ENCODE assay signal across 11 cellular contexts in the genomic region with DNA sequence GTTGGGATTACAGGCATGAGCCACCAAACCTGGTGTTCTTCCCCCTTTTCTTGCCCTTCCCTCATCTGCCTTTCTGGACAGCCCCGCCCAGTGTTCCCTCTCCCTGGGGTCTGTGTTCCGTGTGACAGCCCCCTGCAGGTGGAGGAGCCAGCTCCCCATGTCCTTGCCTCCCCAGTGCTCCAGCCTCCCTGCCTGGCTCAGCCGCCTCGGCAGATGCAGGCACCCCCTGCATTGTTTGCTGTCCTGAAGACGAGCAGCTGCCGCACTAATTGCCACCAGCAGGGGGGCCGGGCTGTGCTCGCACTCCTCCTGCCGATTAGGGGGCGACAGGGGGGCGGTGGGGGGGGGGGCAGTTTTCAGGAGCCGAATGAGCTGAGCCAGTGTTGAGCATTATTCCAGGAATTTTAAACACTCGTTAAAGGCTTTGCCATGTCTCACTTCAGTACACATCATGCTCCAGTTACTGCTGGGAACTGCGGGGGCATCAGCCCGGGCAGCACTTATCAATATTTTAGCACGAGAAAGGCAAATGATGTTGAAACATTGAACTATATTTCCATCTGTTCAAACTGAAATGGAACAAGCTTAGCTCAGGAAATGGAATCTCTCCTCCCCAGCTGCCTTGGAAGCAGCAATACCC. TPM values are rescaled to one million over a fixed set of nuclear protein-coding genes. Genes with fewer than 3 reads are reported as not detected.
DNase-seq lines count a peak whose midpoint lies in the region; ATAC-seq and TF ChIP-seq lines count a peak whose summit lies in the region.
"Had no signal": no experiment of that assay in that cellular context is flagged by ENCODE, and none has a peak within 500 bp of the region (broad histone marks: within the 10 kb centered on the region; RNA-seq: fewer than 3 reads in every experiment).

No MANE protein-coding gene starts in this region.

- peak; percentile 22 for TF ChIP-seq CTCF in AG09319 (IDR thresholded peaks at IDR 0.05; ENCODE audit: low read depth, low read length)
- TF ChIP-seq CTCF in GM13977 (IDR thresholded peaks at IDR 0.05; ENCODE audit: extremely low read depth, insufficient read depth, missing control alignments): peak; percentile 25
- peak; percentile 16 for TF ChIP-seq CTCF in fibroblast of villous mesenchyme (IDR thresholded peaks at IDR 0.05; ENCODE audit: insufficient read depth, low read depth, low read length)

- in situ Hi-C loops in GM13977 (cut with MboI; ENCODE audit: low pct_unique_long_range_greater_than_20kb, low sequenced_read_pairs, unreplicated experiment): no loop called here

- no peak overlapping the region for H3K4me3 Mint-ChIP-seq in T-helper 2 cell treated with Interferon-gamma antibody and Interleukin-4, amounts not matched to agents 5 μg/mL and 100 μg/mL, for 36 hours
- H3K4me3 Mint-ChIP-seq: effector memory CD8-positive, alpha-beta T cell had no signal

- no peaks in the 10 kb centered on the region for H3K4me1 Mint-ChIP-seq in T-helper 2 cell treated with Interferon-gamma antibody and Interleukin-4, amounts not matched to agents 5 μg/mL and 100 μg/mL, for 36 hours (ENCODE audit: low read depth)

- no peaks in the 10 kb centered on the region for H3K36me3 Mint-ChIP-seq in T-helper 2 cell treated with Interferon-gamma antibody and Interleukin-4, amounts not matched to agents 5 μg/mL and 100 μg/mL, for 36 hours (ENCODE audit: low read depth)

- no peak for DNase-seq in AG09319 (ENCODE audit: extremely low read depth, low read depth)
- DNase-seq in GM13977 (ENCODE audit: low spot score): no peak
- peak; percentile 26 for DNase-seq in NCI-H748 treated with DMSO at 0.1 percent for 48 hours (lab: John Stamatoyannopoulos, UW)
- no peak for DNase-seq in fibroblast of villous mesenchyme (ENCODE audit: low read depth)
- DNase-seq in GM19238 (ENCODE audit: insufficient read length, low spot score): no peak
- no peak for DNase-seq in T-helper 2 cell treated with Interferon-gamma antibody and Interleukin-4, amounts not matched to agents 5 μg/mL and 100 μg/mL, for 36 hours (ENCODE audit: low spot score)
- DNase-seq in stimulated activated CD4-positive, alpha-beta T cell treated with anti-CD3 and anti-CD28 coated beads, Interleukin-2, amount 100 ng/mL, for 48 hours: no peak
- DNase-seq: activated effector memory CD4-positive, alpha-beta T cell treated with Interleukin-2 at 50 U/mL for 16 hours; effector memory CD8-positive, alpha-beta T cell had no signal

- no peak overlapping the region for H3K4me3 ChIP-seq in fibroblast of villous mesenchyme (ENCODE audit: low read depth, low read length)

- H3K27ac Mint-ChIP-seq in T-helper 2 cell treated with Interferon-gamma antibody and Interleukin-4, amounts not matched to agents 5 μg/mL and 100 μg/mL, for 36 hours: no peak overlapping the region
- H3K27ac Mint-ChIP-seq: effector memory CD8-positive, alpha-beta T cell had no signal

- peaks cover 30% of the 10 kb centered on the region for H3K27me3 Mint-ChIP-seq in T-helper 2 cell treated with Interferon-gamma antibody and Interleukin-4, amounts not matched to agents 5 μg/mL and 100 μg/mL, for 36 hours (ENCODE audit: low read depth)

- no peak for ATAC-seq in GM21723 (IDR thresholded peaks at IDR 0.05; ENCODE audit: unreplicated experiment)
- ATAC-seq: effector memory CD8-positive, alpha-beta T cell had no signal

- no peaks in the 10 kb centered on the region for H3K9me3 Mint-ChIP-seq in T-helper 2 cell treated with Interferon-gamma antibody and Interleukin-4, amounts not matched to agents 5 μg/mL and 100 μg/mL, for 36 hours
- H3K9me3 Mint-ChIP-seq: effector memory CD8-positive, alpha-beta T cell had no signal

RNA-seq across cellular contexts. Expression of a gene that starts 23.3 kb away (rescaled TPM):
- not detected in 2 replicates for total RNA-seq in fibroblast of villous mesenchyme
- total RNA-seq: ureter had no signal

RNA-seq across cellular contexts. Expression of a gene that starts 44.4 kb away (rescaled TPM):
- total RNA-seq in fibroblast of villous mesenchyme: under 0.01 TPM in 1 of 2 replicates, not detected in the other
